30 cellular contexts compared by ENCODE assay signal in the genomic region with DNA sequence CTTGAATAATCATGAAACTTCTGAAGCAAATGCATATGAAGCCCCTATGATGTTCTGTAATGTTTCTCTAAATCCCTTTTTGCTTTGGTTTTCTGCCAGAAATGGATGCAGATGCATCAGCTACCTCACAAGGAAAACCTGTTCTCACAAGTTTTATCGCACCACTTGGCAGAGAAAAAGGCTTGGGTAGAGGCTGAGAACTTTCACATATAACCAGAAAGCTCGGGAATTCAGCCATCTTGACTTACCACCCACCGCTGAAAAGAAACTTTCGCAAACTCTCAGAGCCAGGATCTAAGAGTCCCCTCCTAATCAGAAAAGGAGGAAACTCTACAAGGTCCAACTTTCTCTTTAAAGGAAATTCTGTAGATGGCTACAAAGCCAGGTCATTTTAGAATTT. TPM values are rescaled to one million over a fixed set of nuclear protein-coding genes. Genes with fewer than 3 reads are reported as not detected.
A peak's percentile ranks its signal among the peaks of the same experiment; 100 is the strongest.
DNase-seq lines count a peak whose midpoint lies in the region; FAIRE-seq and TF ChIP-seq lines count a peak whose summit lies in the region.
"Had no signal": no experiment of that assay in that cellular context is flagged by ENCODE, and none has a peak within 500 bp of the region (broad histone marks: within the 10 kb centered on the region; RNA-seq: fewer than 3 reads in every experiment).

No MANE protein-coding gene starts in this region.

- H3K9me3 Mint-ChIP-seq in HFFc6: no peaks in the 10 kb centered on the region; the same call in 1 of the 2 replicates
- peaks cover 9% of the 10 kb centered on the region for H3K9me3 Mint-ChIP-seq in activated CD4-positive, alpha-beta T cell treated with anti-CD3 and anti-CD28 coated beads, Interleukin-2, amount 10 ng/mL, durations not matched to agents 24 days and 14 days
- H3K9me3 Mint-ChIP-seq: activated CD4-positive, alpha-beta memory T cell treated with anti-CD3 and anti-CD28 coated beads for 36 hours had no signal

- H3K4me3 ChIP-seq in brain microvascular endothelial cell (ENCODE audit: low read depth, low read length): no peak overlapping the region
- H3K4me3 ChIP-seq in keratinocyte (ENCODE audit: control insufficient read depth in 2 of 3, extremely low read depth in 1 of 3, insufficient read depth in 2 of 3, low read depth in 1 of 3, low read length in 3 of 3): peak overlapping the region in 2 of 3 experiments; percentile 22 to 34
- no peak overlapping the region for H3K4me3 ChIP-seq in skin epidermis
- H3K4me3 ChIP-seq: BLaER1 treated with 17β-estradiol and CSF1 and Interleukin-3, amounts not matched to agents 10 nM and 100 nM; dorsolateral prefrontal cortex; left ventricle myocardium inferior; sigmoid colon; SK-N-MC; transverse colon had no signal

- intact Hi-C loops in activated CD4-positive, alpha-beta T cell treated with anti-CD3 and anti-CD28 coated beads, Interleukin-2, amount 10 ng/mL, durations not matched to agents 24 days and 14 days (cut with micrococcal nuclease): no loop called here

- H3K4me1 Mint-ChIP-seq in HFFc6 (ENCODE audit: low read depth): peaks cover 25% of the 10 kb centered on the region
- H3K4me1 Mint-ChIP-seq in activated CD4-positive, alpha-beta T cell treated with anti-CD3 and anti-CD28 coated beads, Interleukin-2, amount 10 ng/mL, durations not matched to agents 24 days and 14 days: peaks cover 7% of the 10 kb centered on the region

- no peak for DNase-seq in HFFc6
- DNase-seq in brain microvascular endothelial cell: no peak
- no peak for DNase-seq in keratinocyte (ENCODE audit: low read depth, low spot score)
- DNase-seq in KG1 (lab: John Stamatoyannopoulos, UW): no peak
- DNase-seq in GOT3 (lab: John Stamatoyannopoulos, UW): no peak
- no peak for DNase-seq in DMS 273 treated with DMSO at 0.1 percent for 48 hours (lab: John Stamatoyannopoulos, UW)
- no peak for DNase-seq in activated CD4-positive, alpha-beta T cell treated with anti-CD3 and anti-CD28 coated beads, Interleukin-2, amount 10 ng/mL, durations not matched to agents 24 days and 14 days
- DNase-seq: activated CD4-positive, alpha-beta memory T cell treated with anti-CD3 and anti-CD28 coated beads for 36 hours; activated CD8-positive, alpha-beta memory T cell treated with anti-CD3 and anti-CD28 coated beads, Interleukin-2, amount 50 U/mL, for 4 hours; activated naive CD4-positive, alpha-beta T cell; activated naive CD8-positive, alpha-beta T cell treated with anti-CD3 and anti-CD28 coated beads, Interleukin-2, amount 50 U/mL, for 24 hours; DMS153; dorsolateral prefrontal cortex; H9; left ventricle myocardium inferior; NCI-H1092; NCI-H1694; NCI-H446 treated with DMSO at 0.1 percent for 48 hours; OCI-M1; sigmoid colon; stimulated activated CD4-positive, alpha-beta T cell treated with anti-CD3 and anti-CD28 coated beads, Interleukin-15, amount 100 ng/mL, for 24 hours; stimulated activated CD4-positive, alpha-beta T cell treated with anti-CD3 and anti-CD28 coated beads, Interleukin-4, amount 100 ng/mL, for 4 hours; T-helper 2 cell; transverse colon had no signal

- H3K27ac ChIP-seq in brain microvascular endothelial cell: peak overlapping the region; percentile 54
- H3K27ac ChIP-seq in keratinocyte (ENCODE audit: control insufficient read depth, insufficient read depth, low read length): peak overlapping the region; percentile 65
- H3K27ac ChIP-seq in skin epidermis: peak overlapping the region in 15 of 21 experiments; percentile 19 to 76 (median 65)
- H3K27ac ChIP-seq: BLaER1 treated with 17β-estradiol and CSF1 and Interleukin-3, amounts not matched to agents 10 nM and 100 nM; left ventricle myocardium inferior; sigmoid colon; SK-N-MC; transverse colon had no signal

- no peak for TF ChIP-seq CTCF in HFFc6 (IDR thresholded peaks at IDR 0.05)
- no peak for TF ChIP-seq CTCF in brain microvascular endothelial cell (IDR thresholded peaks at IDR 0.05; ENCODE audit: low read depth, low read length, missing control alignments)
- no peak for TF ChIP-seq CTCF in keratinocyte (optimal IDR thresholded peaks at IDR 0.05 in 1 of 3, IDR thresholded peaks at IDR 0.05 in 1 of 3, conservative IDR thresholded peaks at IDR 0.05 in 1 of 3; ENCODE audit: extremely low read depth in 1 of 3, insufficient read depth in 2 of 3, low read length in 3 of 3)

- H4K20me1 ChIP-seq in keratinocyte (ENCODE audit: control insufficient read depth, extremely low read depth, insufficient read depth, low read length): no peaks in the 10 kb centered on the region
- H4K20me1 ChIP-seq: BLaER1 treated with 17β-estradiol and CSF1 and Interleukin-3, amounts not matched to agents 10 nM and 100 nM had no signal

- peak; percentile 39 for FAIRE-seq in keratinocyte (lab: Jason Lieb, UNC)
- FAIRE-seq: endometrium, GM12891, islet of Langerhans had no signal

- H3K79me2 ChIP-seq in keratinocyte (ENCODE audit: control insufficient read depth, insufficient read depth, low read length): no peaks in the 10 kb centered on the region

- no peaks in the 10 kb centered on the region for H3K9me3 ChIP-seq in keratinocyte (ENCODE audit: control insufficient read depth, low read depth, low read length)
- H3K9me3 ChIP-seq: BLaER1 treated with 17β-estradiol and CSF1 and Interleukin-3, amounts not matched to agents 10 nM and 100 nM; left ventricle myocardium inferior; sigmoid colon; transverse colon had no signal

- H3K36me3 ChIP-seq in brain microvascular endothelial cell (replicated peaks) (no peaks in the 10 kb centered on the region), keratinocyte (ENCODE audit: control insufficient read depth in 2 of 2, extremely low read depth in 1 of 2, insufficient read depth in 2 of 2, low read length in 2 of 2) (no peaks in the 10 kb centered on the region)
- H3K36me3 ChIP-seq: BLaER1 treated with 17β-estradiol and CSF1 and Interleukin-3, amounts not matched to agents 10 nM and 100 nM; left ventricle myocardium inferior; sigmoid colon; transverse colon had no signal

- H2AFZ ChIP-seq in keratinocyte (ENCODE audit: control insufficient read depth, low read length): peak overlapping the region; percentile 93

- no peaks in the 10 kb centered on the region for H3K9me1 ChIP-seq in keratinocyte (ENCODE audit: control insufficient read depth, extremely low read depth, insufficient read depth, low read length)

- H3K4me2 ChIP-seq in keratinocyte (ENCODE audit: control insufficient read depth, extremely low read depth, insufficient read depth, low read depth, low read length): peak overlapping the region; percentile 79

- H3K27ac Mint-ChIP-seq in HFFc6: 0 out of 2 replicates have a peak overlapping the region, but pooled peaks have one; percentile 34
- H3K27ac Mint-ChIP-seq in activated CD4-positive, alpha-beta T cell treated with anti-CD3 and anti-CD28 coated beads, Interleukin-2, amount 10 ng/mL, durations not matched to agents 24 days and 14 days: no peak overlapping the region
- H3K27ac Mint-ChIP-seq: activated CD4-positive, alpha-beta memory T cell treated with anti-CD3 and anti-CD28 coated beads for 36 hours; activated naive CD8-positive, alpha-beta T cell treated with anti-CD3 and anti-CD28 coated beads, Interleukin-2, amount 50 U/mL, for 24 hours; H9 had no signal

- H3K4me3 Mint-ChIP-seq in HFFc6: peak overlapping the region; percentile 3; the same call in 1 of the 2 replicates
- H3K4me3 Mint-ChIP-seq in activated CD4-positive, alpha-beta T cell treated with anti-CD3 and anti-CD28 coated beads, Interleukin-2, amount 10 ng/mL, durations not matched to agents 24 days and 14 days: no peak overlapping the region
- H3K4me3 Mint-ChIP-seq: activated CD4-positive, alpha-beta memory T cell treated with anti-CD3 and anti-CD28 coated beads for 36 hours; activated naive CD8-positive, alpha-beta T cell treated with anti-CD3 and anti-CD28 coated beads, Interleukin-2, amount 50 U/mL, for 24 hours; H9 had no signal

- no peaks in the 10 kb centered on the region for H3K36me3 Mint-ChIP-seq in HFFc6 (ENCODE audit: low read depth)
- peaks cover 2% of the 10 kb centered on the region for H3K36me3 Mint-ChIP-seq in activated CD4-positive, alpha-beta T cell treated with anti-CD3 and anti-CD28 coated beads, Interleukin-2, amount 10 ng/mL, durations not matched to agents 24 days and 14 days (ENCODE audit: low read depth)
- H3K36me3 Mint-ChIP-seq: activated CD4-positive, alpha-beta memory T cell treated with anti-CD3 and anti-CD28 coated beads for 36 hours had no signal

- H3K4me1 ChIP-seq in keratinocyte (ENCODE audit: control insufficient read depth, extremely low read depth, insufficient read depth, low read length): peaks cover 26% of the 10 kb centered on the region

- peaks cover 3% of the 10 kb centered on the region; the same call in 1 of the 2 replicates for H3K27me3 Mint-ChIP-seq in HFFc6 (ENCODE audit: insufficient read depth)
- H3K27me3 Mint-ChIP-seq in activated CD4-positive, alpha-beta T cell treated with anti-CD3 and anti-CD28 coated beads, Interleukin-2, amount 10 ng/mL, durations not matched to agents 24 days and 14 days: no peaks in the 10 kb centered on the region
- H3K27me3 Mint-ChIP-seq: activated naive CD8-positive, alpha-beta T cell treated with anti-CD3 and anti-CD28 coated beads, Interleukin-2, amount 50 U/mL, for 24 hours had no signal

- H3K9ac ChIP-seq in keratinocyte (ENCODE audit: control insufficient read depth, extremely low read depth, insufficient read depth, low read length): peak overlapping the region; percentile 15
- H3K9ac ChIP-seq: BLaER1 treated with 17β-estradiol and CSF1 and Interleukin-3, amounts not matched to agents 10 nM and 100 nM had no signal

- in situ Hi-C loops in brain microvascular endothelial cell (cut with HindIII; ENCODE audit: low pct_ligation_motif_present, low sequenced_read_pairs): no loop called here

- dilution Hi-C loops in keratinocyte (cut with MboI; ENCODE audit: extremely low pct_ligation_motif_present, low sequenced_read_pairs): no loop called here

- no peaks in the 10 kb centered on the region for H3K27me3 ChIP-seq in brain microvascular endothelial cell (replicated peaks)
- H3K27me3 ChIP-seq in keratinocyte (ENCODE audit: control insufficient read depth, extremely low read depth, insufficient read depth, low read length): no peaks in the 10 kb centered on the region
- H3K27me3 ChIP-seq: BLaER1 treated with 17β-estradiol and CSF1 and Interleukin-3, amounts not matched to agents 10 nM and 100 nM; dorsolateral prefrontal cortex; sigmoid colon; transverse colon had no signal

RNA-seq across cellular contexts. Expression of a gene that starts 36.2 kb away (rescaled TPM):
- total RNA-seq in HFFc6 (2021; fragmentation: NEBNext Ultra II Directional; extraction: Animal tissue kit (Norgen Biotek cat#: 25700)): under 1 TPM; 0.24 to 0.99 (median 0.84) TPM
- 12.7 to 43.5 TPM (median 16.7 TPM) in 3 replicates for polyA plus RNA-seq in keratinocyte
- polyA plus RNA-seq in keratinocyte (2011; ENCODE audit: low read depth): 38.0 TPM
- polyA plus RNA-seq in keratinocyte (2011; cell fraction: cytosol; rRNA removed): 16.9 and 33.9 TPM in 2 replicates
- polyA plus RNA-seq in keratinocyte (2011; cell fraction: nucleus; rRNA removed): 45.0 and 46.5 TPM in 2 replicates
- polyA plus RNA-seq in keratinocyte (2012; ENCODE audit: low replicate concordance): 6.5 and 42.5 TPM in 2 replicates
- 5.6 to 46.4 TPM (median 21.4 TPM) in 3 replicates for polyA minus RNA-seq in keratinocyte
- polyA minus RNA-seq in keratinocyte (2011; cell fraction: cytosol; rRNA and poly(A)+ RNA removed): 15.2 TPM
- polyA minus RNA-seq in keratinocyte (2011; cell fraction: nucleus; rRNA and poly(A)+ RNA removed): 12.8 and 24.5 TPM in 2 replicates
- 4.7 and 5.3 TPM in 2 replicates for total RNA-seq in activated CD4-positive, alpha-beta T cell treated with anti-CD3 and anti-CD28 coated beads, Interleukin-2, amount 10 ng/mL, durations not matched to agents 24 days and 14 days
- total RNA-seq: H9 had no signal

Comparison
In these comparisons a context has a peak if more than half of its experiments do, and no peak if none do; other contexts are left out.
1. H3K4me3 ChIP-seq: peak in keratinocyte (2 of 3); none in brain microvascular endothelial cell (single experiment) and skin epidermis (0 of 7).
2. Peak in every context shown above with its lines, with median percentiles within 50 percentile points of each other: H3K27ac ChIP-seq.